26 cellular contexts compared by ENCODE assay signal in the genomic region with DNA sequence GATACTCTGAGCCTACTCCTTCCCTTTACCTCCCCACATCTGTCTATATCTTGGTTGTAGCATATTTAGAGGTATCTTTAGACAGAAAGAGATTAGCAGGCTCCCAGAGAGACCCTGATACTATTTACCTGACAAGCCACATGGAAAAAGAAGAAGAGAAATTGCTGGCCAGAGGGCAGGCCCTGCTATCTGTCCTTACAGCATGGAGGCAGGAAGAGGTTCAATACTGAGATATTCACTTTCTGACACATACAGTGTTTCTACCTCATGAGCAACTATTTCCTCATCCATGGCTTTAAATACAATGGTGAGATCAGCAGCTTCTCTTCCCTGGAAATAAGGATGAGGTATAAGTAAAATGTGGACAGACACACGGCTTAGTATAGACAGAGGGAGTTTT. TPM values are rescaled to one million over a fixed set of nuclear protein-coding genes. Genes with fewer than 3 reads are reported as not detected.
DNase-seq lines count a peak whose midpoint lies in the region; ATAC-seq, FAIRE-seq and TF ChIP-seq lines count a peak whose summit lies in the region.
"Had no signal": no experiment of that assay in that cellular context is flagged by ENCODE, and none has a peak within 500 bp of the region (broad histone marks: within the 10 kb centered on the region; RNA-seq: fewer than 3 reads in every experiment).

No MANE protein-coding gene starts in this region.

- H3K27me3 ChIP-seq in Caco-2 (replicated peaks; ENCODE audit: control insufficient read depth, insufficient read depth, low read length) (no peaks in the 10 kb centered on the region), K562 (ENCODE audit: control insufficient read depth in 2 of 2, insufficient read depth in 2 of 2, low read length in 2 of 2) (no peaks in the 10 kb centered on the region)
- H3K27me3 ChIP-seq: cardiac muscle cell, gastroesophageal sphincter, sigmoid colon had no signal

- in situ Hi-C loops in K562 (cut with MboI): no loop called here

- no peaks in the 10 kb centered on the region for H3K27me3 Mint-ChIP-seq in Caco-2 (ENCODE audit: insufficient read depth, unreplicated experiment)
- H3K27me3 Mint-ChIP-seq: CD4-positive, CD25-positive, alpha-beta regulatory T cell; memory B cell; naive thymus-derived CD4-positive, alpha-beta T cell; T-cell had no signal

- WGBS in K562 (ENCODE audit: insufficient coverage, low coverage, missing lambda C conversion rate): 12% methylated on average over 1 of the region's 1 CpG

- TF ChIP-seq CTCF in Caco-2 (IDR thresholded peaks at IDR 0.05; ENCODE audit: insufficient read depth in 1 of 2, low read depth in 1 of 2, low read length in 1 of 2, severe bottlenecking in 1 of 2, unreplicated experiment in 1 of 2): no peak
- TF ChIP-seq CTCF in K562 (IDR thresholded peaks at IDR 0.05 in 2 of 3, conservative IDR thresholded peaks at IDR 0.05 in 1 of 3; ENCODE audit: insufficient read depth in 2 of 3, low read depth in 1 of 3, low read length in 3 of 3): peak in 1 of 3 experiments; percentile 10; a peak in 1 of 6 replicates

- no peak for DNase-seq in Caco-2
- DNase-seq in NCI-H226: peak; percentile 77
- peak in 2 of 4 experiments; percentile 50 to 80 for DNase-seq in K562 (ENCODE audit: extremely low read depth in 1 of 4, low spot score in 3 of 4)
- peak; percentile 46 for DNase-seq in kidney tubule cell (ENCODE audit: low spot score)
- no peak for DNase-seq in NCI-H1694 (lab: John Stamatoyannopoulos, UW)
- no peak for DNase-seq in activated gamma-delta T cell treated with Interleukin-2 at 50 U/mL for 16 hours
- DNase-seq in LoVo (ENCODE audit: low spot score): no peak
- DNase-seq: amniotic stem cell; CD4-positive, CD25-positive, alpha-beta regulatory T cell; dermis blood vessel endothelial cell; DMS79; kidney glomerular epithelial cell; naive thymus-derived CD4-positive, alpha-beta T cell; NCI-H1105 treated with DMSO at 0.1 percent for 48 hours; NCI-H510A treated with DMSO at 0.1 percent for 48 hours; SHP77; sigmoid colon; T-cell had no signal

- peak; percentile 81 for TF ChIP-seq EP300 in K562 (IDR thresholded peaks at IDR 0.05; ENCODE audit: low read length)

- H3K4me1 ChIP-seq in Caco-2 (peaks cover 30% of the 10 kb centered on the region), K562 (replicated peaks in 1 of 2; ENCODE audit: control insufficient read depth in 2 of 2, insufficient read depth in 2 of 2, low read length in 2 of 2) (peaks cover 0 to 25% of the 10 kb centered on the region in 2 experiments; a peak in 4 of 5 replicates)
- H3K4me1 ChIP-seq: gastroesophageal sphincter, parathyroid adenoma, sigmoid colon had no signal

- no peak overlapping the region for H3K4me3 ChIP-seq in Caco-2 (ENCODE audit: low read depth, low read length)
- no peak overlapping the region for H3K4me3 ChIP-seq in K562
- H3K4me3 ChIP-seq: cardiac muscle cell, gastroesophageal sphincter, sigmoid colon, thoracic aorta had no signal

- peak overlapping the region; percentile 35; the same call in 1 of the 2 replicates for H3K4me2 ChIP-seq in K562 (ENCODE audit: insufficient read depth, low read length)

- H2AFZ ChIP-seq in K562 (ENCODE audit: low read depth, low read length): peak overlapping the region; percentile 67
- H2AFZ ChIP-seq: parathyroid adenoma had no signal

- peak overlapping the region; percentile 59 for H3K27ac ChIP-seq in K562 (ENCODE audit: extremely low read depth, low read depth, low read length)
- H3K27ac ChIP-seq: cardiac muscle cell, gastroesophageal sphincter, parathyroid adenoma, sigmoid colon, thoracic aorta had no signal

- no peaks in the 10 kb centered on the region for H4K20me1 ChIP-seq in K562 (replicated peaks; ENCODE audit: control insufficient read depth, insufficient read depth, low read length)

- no peaks in the 10 kb centered on the region for H3K9me3 Mint-ChIP-seq in Caco-2 (ENCODE audit: unreplicated experiment)
- H3K9me3 Mint-ChIP-seq: CD4-positive, CD25-positive, alpha-beta regulatory T cell; memory B cell; stimulated activated effector memory CD8-positive, alpha-beta T cell treated with anti-CD3 and anti-CD28 coated beads, Interleukin-12 subunit alpha, Interleukin-12 subunit beta, amount 100 ng/mL, for 72 hours; T-cell had no signal

- no peaks in the 10 kb centered on the region for H3K9me1 ChIP-seq in K562 (ENCODE audit: control insufficient read depth, insufficient read depth, low read length)

- H3K27ac Mint-ChIP-seq in Caco-2 (ENCODE audit: unreplicated experiment): peak overlapping the region; percentile 93
- H3K27ac Mint-ChIP-seq: CD4-positive, CD25-positive, alpha-beta regulatory T cell; memory B cell; naive thymus-derived CD4-positive, alpha-beta T cell; stimulated activated effector memory CD8-positive, alpha-beta T cell treated with anti-CD3 and anti-CD28 coated beads, Interleukin-12 subunit alpha, Interleukin-12 subunit beta, amount 100 ng/mL, for 72 hours; T-cell had no signal

- ATAC-seq in K562 (peak; percentile 85), HG03175 (IDR thresholded peaks at IDR 0.05; ENCODE audit: unreplicated experiment) (no peak)
- ATAC-seq: gastroesophageal sphincter; naive thymus-derived CD4-positive, alpha-beta T cell; stimulated activated effector memory CD8-positive, alpha-beta T cell treated with anti-CD3 and anti-CD28 coated beads, Interleukin-12 subunit alpha, Interleukin-12 subunit beta, amount 100 ng/mL, for 72 hours; T-cell had no signal

- FAIRE-seq in K562 (lab: Jason Lieb, UNC): peak; percentile 70
- FAIRE-seq: endothelial cell of umbilical vein had no signal

- peak overlapping the region; percentile 46 for H3K4me3 Mint-ChIP-seq in Caco-2 (ENCODE audit: unreplicated experiment)
- H3K4me3 Mint-ChIP-seq: CD4-positive, CD25-positive, alpha-beta regulatory T cell; memory B cell; naive thymus-derived CD4-positive, alpha-beta T cell; stimulated activated effector memory CD8-positive, alpha-beta T cell treated with anti-CD3 and anti-CD28 coated beads, Interleukin-12 subunit alpha, Interleukin-12 subunit beta, amount 100 ng/mL, for 72 hours; T-cell had no signal

- intact Hi-C loops in Caco-2 (cut with micrococcal nuclease; ENCODE audit: unreplicated experiment) (loop anchor here (1.0 to 2.0 kb wide), 4 partner anchors 21 to 128 kb away; a partner anchor contains a TSS), K562 (cut with micrococcal nuclease) (no loop called here)

- peaks cover 10% of the 10 kb centered on the region for H3K36me3 Mint-ChIP-seq in Caco-2 (ENCODE audit: insufficient read depth, unreplicated experiment)
- H3K36me3 Mint-ChIP-seq: CD4-positive, CD25-positive, alpha-beta regulatory T cell had no signal

- POLR2A ChIA-PET in Caco-2 (lab: Charles Lee): no interaction called here
- POLR2A ChIA-PET in K562 (lab: Yijun Ruan, JAX): no interaction called here

- BruUV-seq in Caco-2 (replicated peaks; lab: Mats Ljungman, UMichigan) (no TSS peak), K562 (replicated peaks; lab: Mats Ljungman, UMichigan) (no TSS peak)

- peaks cover 32% of the 10 kb centered on the region for H3K4me1 Mint-ChIP-seq in Caco-2 (ENCODE audit: low read depth, unreplicated experiment)
- H3K4me1 Mint-ChIP-seq: memory B cell; naive thymus-derived CD4-positive, alpha-beta T cell; stimulated activated effector memory CD8-positive, alpha-beta T cell treated with anti-CD3 and anti-CD28 coated beads, Interleukin-12 subunit alpha, Interleukin-12 subunit beta, amount 100 ng/mL, for 72 hours; T-cell had no signal

- no peaks in the 10 kb centered on the region for H3K79me2 ChIP-seq in K562 (ENCODE audit: control insufficient read depth, insufficient read depth, low read length)
- H3K79me2 ChIP-seq: parathyroid adenoma had no signal

- no peaks in the 10 kb centered on the region for H3K9me3 ChIP-seq in Caco-2
- H3K9me3 ChIP-seq in K562 (replicated peaks; ENCODE audit: control insufficient read depth, insufficient read depth, low read depth, low read length): no peaks in the 10 kb centered on the region
- H3K9me3 ChIP-seq: gastroesophageal sphincter, sigmoid colon, thoracic aorta had no signal

- H3K9ac ChIP-seq in K562 (ENCODE audit: insufficient read depth in 1 of 2, low read depth in 2 of 2, low read length in 2 of 2): no peak overlapping the region; a peak in 2 of 4 replicates
- H3K9ac ChIP-seq: parathyroid adenoma had no signal

- TF ChIP-seq POLR2A in K562 (conservative IDR thresholded peaks at IDR 0.05): no peak

- no peak for TF ChIP-seq RAD21 in K562 (CRISPR knock-in tag; conservative IDR thresholded peaks at IDR 0.05 in 1 of 2, IDR thresholded peaks at IDR 0.05 in 1 of 2)

- H3K36me3 ChIP-seq in Caco-2 (ENCODE audit: control insufficient read depth, insufficient read depth, low read length): no peaks in the 10 kb centered on the region
- H3K36me3 ChIP-seq in K562 (ENCODE audit: control insufficient read depth, insufficient read depth, low read length): no peaks in the 10 kb centered on the region
- H3K36me3 ChIP-seq: cardiac muscle cell, gastroesophageal sphincter, sigmoid colon, thoracic aorta had no signal

- CTCF ChIA-PET in Caco-2 (lab: Charles Lee): no interaction called here
- CTCF ChIA-PET in K562 (lab: Yijun Ruan, JAX; ENCODE audit: low intra/inter-chr PET ratio): no interaction called here

TF ChIP-seq in K562, 482 proteins besides CTCF, POLR2A, EP300 and RAD21 (continues in another document):
- 0 out of 2 replicates have a peak, but pooled peaks have one; percentile 52 for TF ChIP-seq HDAC2 (IDR thresholded peaks at IDR 0.05)
- peak; percentile 33; the same call in 1 of the 2 replicates for TF ChIP-seq GATAD2B (IDR thresholded peaks at IDR 0.05; ENCODE audit: borderline replicate concordance)
- peak; percentile 60 for TF ChIP-seq ETV1 (tag; conservative IDR thresholded peaks at IDR 0.05; ENCODE audit: low read depth)
- TF ChIP-seq PML (IDR thresholded peaks at IDR 0.05; ENCODE audit: low read length): peak; percentile 78

RNA-seq across cellular contexts. Expression of a gene that starts 33.9 kb away (rescaled TPM):
- 193 and 208 TPM in 2 replicates for total RNA-seq in Caco-2 (2022)
- 20.7 and 45.9 TPM in 2 replicates for total RNA-seq in K562 (2011; cell fraction: chromatin; rRNA removed; ENCODE audit: low replicate concordance)
- 26.2 and 28.2 TPM in 2 replicates for total RNA-seq in K562 (2011; cell fraction: nucleolus; rRNA removed)
- total RNA-seq in K562 (2011; cell fraction: nucleoplasm; rRNA removed): 50.4 and 66.6 TPM in 2 replicates
- total RNA-seq in K562 (2014; rRNA removed): 12.8 and 16.6 TPM in 2 replicates
- total RNA-seq in K562 (2014; rRNA removed; fragmentation: Illumina TruSeq; extraction: Trizol): 29.2 and 32.5 TPM in 2 replicates
- total RNA-seq in K562 (2015; rRNA removed; fragmentation: Illumina TruSeq; extraction: Trizol): 14.3 and 16.4 TPM in 2 replicates
- total RNA-seq in K562 (2021): 26.8 and 28.9 TPM in 2 replicates
- 23.3 and 46.3 TPM in 2 replicates for polyA plus RNA-seq in K562 (2011; rRNA removed)
- 14.2 and 22.5 TPM in 2 replicates for polyA plus RNA-seq in K562 (2011; cell fraction: cytosol; rRNA removed)
- polyA plus RNA-seq in K562 (2011; cell fraction: nucleus; rRNA removed): 8.5 and 10.1 TPM in 2 replicates
- polyA plus RNA-seq in K562 (2012): 17.7 and 21.3 TPM in 2 replicates
- 25.0 and 29.3 TPM in 2 replicates for polyA plus RNA-seq in K562 (2014; fragmentation: Illumina TruSeq; extraction: Trizol)
- polyA plus RNA-seq in K562 (2014; fragmentation: Nextera tagmentation; extraction: Ambion mirVana): 1 to 10 TPM; 7.8 to 9.8 TPM
- polyA plus RNA-seq in K562 (2014; rRNA removed): 20.0 and 23.9 TPM in 2 replicates
- 12.9 and 21.0 TPM in 2 replicates for polyA minus RNA-seq in K562 (2011; rRNA and poly(A)+ RNA removed)
- polyA minus RNA-seq in K562 (2011; cell fraction: cytosol; rRNA and poly(A)+ RNA removed): 8.0 and 14.1 TPM in 2 replicates
- 3.5 and 5.3 TPM in 2 replicates for polyA minus RNA-seq in K562 (2011; cell fraction: nucleus; rRNA and poly(A)+ RNA removed)

Comparison
In these comparisons a context has a peak if more than half of its experiments do, and no peak if none do; other contexts are left out.
1. DNase-seq: peak in NCI-H226 (single experiment) and kidney tubule cell (single experiment); none in Caco-2 (0 of 2), NCI-H1694 (single experiment), activated gamma-delta T cell treated with Interleukin-2 at 50 U/mL for 16 hours (single experiment) and LoVo (single experiment).